Comparison of ENCODE assay signal across 8 cellular contexts in genomic region chr7:5397657-5398237, GRCh38. TPM values are rescaled to one million over a fixed set of nuclear protein-coding genes. Genes with fewer than 3 reads are reported as not detected.
DNase-seq lines count a peak whose midpoint lies in the region; ATAC-seq and TF ChIP-seq lines count a peak whose summit lies in the region.

No MANE protein-coding gene starts in this region.

- ATAC-seq in stimulated activated naive CD8-positive, alpha-beta T cell treated with anti-CD3 and anti-CD28 coated beads, Interleukin-15, amount 100 ng/mL, for 72 hours: no peak
- ATAC-seq in HG03378 (IDR thresholded peaks at IDR 0.05; ENCODE audit: unreplicated experiment) (no peak), HG03457 (IDR thresholded peaks at IDR 0.05; ENCODE audit: unreplicated experiment) (no peak)

- TF ChIP-seq CTCF in OCI-LY3 (IDR thresholded peaks at IDR 0.05; ENCODE audit: low read depth, low read length): no peak
- TF ChIP-seq CTCF in esophagus muscularis mucosa (IDR thresholded peaks at IDR 0.05): no peak

- TF ChIP-seq EP300 in esophagus muscularis mucosa (IDR thresholded peaks at IDR 0.05): no peak

- TF ChIP-seq POLR2A in esophagus muscularis mucosa (IDR thresholded peaks at IDR 0.05; ENCODE audit: low read depth): no peak

- H3K4me3 ChIP-seq in OCI-LY3 (ENCODE audit: low read length): peak overlapping the region; percentile 99
- H3K4me3 ChIP-seq in esophagus muscularis mucosa: peak overlapping the region; percentile 36 to 56 (median 39)

- H3K9me3 ChIP-seq in OCI-LY3 (ENCODE audit: insufficient read depth, low read length) (no peaks in the 10 kb centered on the region), esophagus muscularis mucosa (no peaks in the 10 kb centered on the region)

- intact Hi-C loops in esophagus muscularis mucosa (cut with DNase I): no loop called here

- H3K4me3 Mint-ChIP-seq in stimulated activated naive CD8-positive, alpha-beta T cell treated with anti-CD3 and anti-CD28 coated beads, Interleukin-15, amount 100 ng/mL, for 72 hours: peak overlapping the region; percentile 80 to 90

- H3K9me3 Mint-ChIP-seq in stimulated activated naive CD8-positive, alpha-beta T cell treated with anti-CD3 and anti-CD28 coated beads, Interleukin-15, amount 100 ng/mL, for 72 hours: no peaks in the 10 kb centered on the region

- no peaks in the 10 kb centered on the region for H4K20me1 ChIP-seq in OCI-LY3 (ENCODE audit: insufficient read depth, low read length)

- 65% methylated on average over 13 of the region's 14 CpGs for WGBS in esophagus muscularis mucosa

- H3K27me3 ChIP-seq in OCI-LY3 (ENCODE audit: low read depth, low read length) (no peaks in the 10 kb centered on the region), esophagus muscularis mucosa (no peaks in the 10 kb centered on the region)

- peak; percentile 31 for DNase-seq in NK-92 treated with Interleukin-12 subunit alpha and Interleukin-12 subunit beta, amount 100 ng/mL, for 24 hours (lab: John Stamatoyannopoulos, UW)
- DNase-seq in NK-92 (lab: John Stamatoyannopoulos, UW; ENCODE audit: unreplicated experiment): no peak
- DNase-seq in esophagus muscularis mucosa (ENCODE audit: extremely low spot score): no peak
- no peak for DNase-seq in stimulated activated naive CD8-positive, alpha-beta T cell treated with anti-CD3 and anti-CD28 coated beads, Interleukin-15, amount 100 ng/mL, for 72 hours
- DNase-seq in RKO (ENCODE audit: low spot score): no peak

- peaks cover 23% of the 10 kb centered on the region for H3K79me2 ChIP-seq in OCI-LY3 (ENCODE audit: low read length)

- H3K36me3 ChIP-seq in OCI-LY3 (replicated peaks; ENCODE audit: low read depth, low read length) (no peaks in the 10 kb centered on the region), esophagus muscularis mucosa (peaks cover 9 to 30% (median 27%) of the 10 kb centered on the region in 4 donors)

- H3K27ac Mint-ChIP-seq in stimulated activated naive CD8-positive, alpha-beta T cell treated with anti-CD3 and anti-CD28 coated beads, Interleukin-15, amount 100 ng/mL, for 72 hours: peak overlapping the region; percentile 95 to 99

- H3K27ac ChIP-seq in OCI-LY3 (ENCODE audit: low read length) (peak overlapping the region; percentile 73), esophagus muscularis mucosa (replicated peaks in 1 of 4) (peak overlapping the region; percentile 80 to 85 (median 82))

- no peaks in the 10 kb centered on the region for H3K27me3 Mint-ChIP-seq in stimulated activated naive CD8-positive, alpha-beta T cell treated with anti-CD3 and anti-CD28 coated beads, Interleukin-15, amount 100 ng/mL, for 72 hours

- H3K4me1 Mint-ChIP-seq in stimulated activated naive CD8-positive, alpha-beta T cell treated with anti-CD3 and anti-CD28 coated beads, Interleukin-15, amount 100 ng/mL, for 72 hours: peaks cover 44% of the 10 kb centered on the region

- H3K9ac ChIP-seq in OCI-LY3 (ENCODE audit: low read length): peak overlapping the region; percentile 98

- peak overlapping the region; percentile 66 for H2AFZ ChIP-seq in OCI-LY3 (ENCODE audit: low read depth, low read length)

- peaks cover 5% of the 10 kb centered on the region for H3K4me1 ChIP-seq in OCI-LY3 (ENCODE audit: low read length)
- H3K4me1 ChIP-seq in esophagus muscularis mucosa: peaks cover 22 to 94% (median 72%) of the 10 kb centered on the region in 4 donors

- H3K4me2 ChIP-seq in OCI-LY3 (ENCODE audit: low read length): peak overlapping the region; percentile 84

RNA-seq across cellular contexts. Expression of gene TNRC18, which starts 25.9 kb away (rescaled TPM):
- 100 to 1,000 TPM; 101 to 277 (median 166) TPM for total RNA-seq in esophagus muscularis mucosa
